ENCODE assay signal across 1 cellular context in genomic region chr6:41966961-41967311, GRCh38.
A peak's percentile ranks its signal among the peaks of the same experiment; 100 is the strongest.
TF ChIP-seq lines count a peak whose summit lies in the region.

No MANE protein-coding gene starts in this region.

TF ChIP-seq in K562, 482 proteins besides CTCF, POLR2A, EP300 and RAD21 (continued from another document and continues in another):
- TF ChIP-seq BRD9 (IDR thresholded peaks at IDR 0.05; ENCODE audit: low read depth, partially characterized antibody) (no peak), SREBF2 (CRISPR knock-in tag; IDR thresholded peaks at IDR 0.05) (no peak), MAFG (tag; conservative IDR thresholded peaks at IDR 0.05) (peak; percentile 96), PTRF (tag; IDR thresholded peaks at IDR 0.05) (0 out of 2 replicates have a peak, but pooled peaks have one; percentile 7), TGIF2 (CRISPR knock-in tag; IDR thresholded peaks at IDR 0.05) (no peak), SNAPC5 (CRISPR knock-in tag; IDR thresholded peaks at IDR 0.05) (no peak), CREM (IDR thresholded peaks at IDR 0.05; ENCODE audit: low read depth) (0 out of 2 replicates have a peak, but pooled peaks have one; percentile 15), TEAD2 (tag; IDR thresholded peaks at IDR 0.05) (no peak), HMG20A (CRISPR knock-in tag; conservative IDR thresholded peaks at IDR 0.05) (no peak), ELF2 (CRISPR knock-in tag; IDR thresholded peaks at IDR 0.05) (no peak), TFE3 (CRISPR knock-in tag; IDR thresholded peaks at IDR 0.05) (no peak), GATAD2A (IDR thresholded peaks at IDR 0.05) (peak; percentile 16; the same call in 1 of the 2 replicates), ELK3 (CRISPR knock-in tag; IDR thresholded peaks at IDR 0.05) (no peak), NFE2L1 (tag; IDR thresholded peaks at IDR 0.05; ENCODE audit: borderline replicate concordance, low read depth) (peak; percentile 84), ZNF212 (CRISPR knock-in tag; IDR thresholded peaks at IDR 0.05) (no peak), YBX1 (IDR thresholded peaks at IDR 0.05) (no peak), LEF1 (IDR thresholded peaks at IDR 0.05) (peak; percentile 42), YY1 (IDR thresholded peaks at IDR 0.05; ENCODE audit: borderline replicate concordance in 1 of 3, control insufficient read depth in 1 of 3, extremely low read depth in 1 of 3, insufficient read depth in 3 of 3, insufficient read length in 1 of 3, insufficient replicate concordance in 2 of 3, low read depth in 1 of 3, low read length in 2 of 3) (peak in 1 of 3 experiments; percentile 83), GABPB2 (CRISPR knock-in tag; conservative IDR thresholded peaks at IDR 0.05) (no peak), NR2C1 (IDR thresholded peaks at IDR 0.05) (0 out of 2 replicates have a peak, but pooled peaks have one; percentile 14), NR2C1 (tag; IDR thresholded peaks at IDR 0.05) (no peak), E2F8 (IDR thresholded peaks at IDR 0.05; ENCODE audit: low read depth, partially characterized antibody) (no peak), TCF3 (CRISPR knock-in tag; IDR thresholded peaks at IDR 0.05) (no peak), PREB (CRISPR knock-in tag; IDR thresholded peaks at IDR 0.05) (no peak), ZNF444 (CRISPR knock-in tag; IDR thresholded peaks at IDR 0.05) (0 out of 2 replicates have a peak, but pooled peaks have one; percentile 36), RFX1 (IDR thresholded peaks at IDR 0.05) (peak; percentile 25; the same call in 1 of the 2 replicates), TEAD4 (IDR thresholded peaks at IDR 0.05; ENCODE audit: low read length) (peak; percentile 50), TEAD4 (CRISPR knock-in tag; IDR thresholded peaks at IDR 0.05; ENCODE audit: borderline replicate concordance) (no peak), GABPB1 (CRISPR knock-in tag; IDR thresholded peaks at IDR 0.05) (no peak), ZBTB9 (CRISPR knock-in tag; IDR thresholded peaks at IDR 0.05) (no peak), CBFA2T2 (conservative IDR thresholded peaks at IDR 0.05) (no peak), ZNF766 (CRISPR knock-in tag; conservative IDR thresholded peaks at IDR 0.05) (peak; percentile 69), ZNF511 (CRISPR knock-in tag; IDR thresholded peaks at IDR 0.05) (no peak), RBFOX2 (IDR thresholded peaks at IDR 0.05; ENCODE audit: low read depth, low read length) (0 out of 2 replicates have a peak, but pooled peaks have one; percentile 18), TBL1XR1 (IDR thresholded peaks at IDR 0.05; ENCODE audit: low read length in 2 of 2) (peak in 1 of 2 experiments; percentile 14; a peak in 1 of 4 replicates), HDAC6 (IDR thresholded peaks at IDR 0.05; ENCODE audit: low read depth, low read length) (no peak), ZNF583 (CRISPR knock-in tag; IDR thresholded peaks at IDR 0.05) (no peak), ZBTB26 (CRISPR knock-in tag; IDR thresholded peaks at IDR 0.05) (no peak), ZNF780A (CRISPR knock-in tag; IDR thresholded peaks at IDR 0.05) (no peak), ADNP (tag; IDR thresholded peaks at IDR 0.05) (no peak), GTF2F1 (IDR thresholded peaks at IDR 0.05; ENCODE audit: low read depth, low read length) (no peak), TAF7 (tag; IDR thresholded peaks at IDR 0.05) (no peak; the same call in 1 of the 2 replicates), NFXL1 (CRISPR knock-in tag; IDR thresholded peaks at IDR 0.05) (no peak), ZBED1 (IDR thresholded peaks at IDR 0.05) (no peak), DDX20 (tag; IDR thresholded peaks at IDR 0.05; ENCODE audit: low read depth) (no peak), TCFL5 (CRISPR knock-in tag; conservative IDR thresholded peaks at IDR 0.05) (no peak), ZNF24 (IDR thresholded peaks at IDR 0.05) (no peak), PKNOX1 (IDR thresholded peaks at IDR 0.05) (no peak), ZNF592 (IDR thresholded peaks at IDR 0.05) (peak; percentile 89), USF1 (CRISPR knock-in tag; IDR thresholded peaks at IDR 0.05) (no peak), ZNF12 (CRISPR knock-in tag; IDR thresholded peaks at IDR 0.05) (no peak), CBX8 (IDR thresholded peaks at IDR 0.05; ENCODE audit: borderline replicate concordance, extremely low read depth, low read depth, low read length, poor library complexity, severe bottlenecking) (no peak), ZFP36 (IDR thresholded peaks at IDR 0.05; ENCODE audit: low read depth, low read length, partially characterized antibody) (no peak)
